In the genomic region with DNA sequence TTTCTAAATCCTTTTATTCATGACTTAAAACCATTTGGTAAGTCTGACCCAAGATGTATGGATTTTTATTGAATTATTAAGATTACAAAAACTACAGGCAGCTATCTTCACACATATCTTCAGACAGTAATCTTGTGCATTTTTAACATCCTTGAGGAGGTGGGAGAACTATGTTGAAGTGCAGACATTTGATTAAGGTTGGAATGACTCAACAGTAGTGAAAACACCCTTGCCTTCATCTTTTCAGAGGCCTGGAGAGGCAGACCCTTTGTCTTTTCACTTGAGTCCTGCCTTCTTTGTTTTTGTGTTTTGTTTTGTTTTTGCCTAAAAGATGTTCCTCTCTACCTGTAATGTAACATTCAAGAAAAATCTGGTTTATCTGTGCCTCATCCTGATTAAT, we compare ENCODE assay signal across 14 cellular contexts.
DNase-seq lines count a peak whose midpoint lies in the region; ATAC-seq, FAIRE-seq and TF ChIP-seq lines count a peak whose summit lies in the region.
"Had no signal": no experiment of that assay in that cellular context is flagged by ENCODE, and none has a peak within 500 bp of the region (broad histone marks: within the 10 kb centered on the region; RNA-seq: fewer than 3 reads in every experiment).

No MANE protein-coding gene starts in this region.

- H3K27me3 ChIP-seq in Loucy (ENCODE audit: insufficient read depth, low read length, poor library complexity, severe bottlenecking): no peaks in the 10 kb centered on the region
- H3K27me3 ChIP-seq in neural progenitor cell: no peaks in the 10 kb centered on the region
- H3K27me3 ChIP-seq: cardiac muscle cell, right lobe of liver had no signal

- peaks cover 2% of the 10 kb centered on the region for H3K9me3 Mint-ChIP-seq in neural progenitor cell

- H3K4me3 ChIP-seq in Loucy (ENCODE audit: low read length, poor library complexity, severe bottlenecking) (no peak overlapping the region), choroid plexus epithelial cell (ENCODE audit: low read depth, low read length) (no peak overlapping the region), neural progenitor cell (no peak overlapping the region)
- H3K4me3 ChIP-seq: cardiac muscle cell, right lobe of liver had no signal

- H3K9me3 ChIP-seq in Loucy (ENCODE audit: insufficient read depth, low read depth, low read length) (no peaks in the 10 kb centered on the region), neural progenitor cell (ENCODE audit: low read depth) (no peaks in the 10 kb centered on the region)
- H3K9me3 ChIP-seq: right lobe of liver had no signal

- DNase-seq in GM12891 (ENCODE audit: insufficient read length, low spot score): no peak
- DNase-seq in choroid plexus epithelial cell (ENCODE audit: low read depth): peak; percentile 41
- peak; percentile 54 for DNase-seq in neural progenitor cell (ENCODE audit: low spot score)
- no peak for DNase-seq in GOT3 (lab: John Stamatoyannopoulos, UW)
- DNase-seq in hepatic stellate cell (ENCODE audit: low spot score): no peak
- DNase-seq: activated B cell treated with CpG ODN at 0.5 μM for 24 hours; CD8-positive, alpha-beta memory T cell; NCI-H1436; NCI-H524 treated with DMSO at 0.1 percent for 48 hours; right lobe of liver had no signal

- H3K4me1 Mint-ChIP-seq in neural progenitor cell: peaks cover 60% of the 10 kb centered on the region

- TF ChIP-seq POLR2A in GM12891 (IDR thresholded peaks at IDR 0.05; ENCODE audit: low read depth, low read length): no peak

- H3K9me2 ChIP-seq in Loucy (replicated peaks; ENCODE audit: low read depth, low read length): no peaks in the 10 kb centered on the region

- TF ChIP-seq CTCF in Loucy (conservative IDR thresholded peaks at IDR 0.05; ENCODE audit: low read length) (no peak), choroid plexus epithelial cell (conservative IDR thresholded peaks at IDR 0.05; ENCODE audit: low read depth, low read length) (no peak), neural progenitor cell (IDR thresholded peaks at IDR 0.05) (no peak)

- H3K36me3 ChIP-seq in Loucy (ENCODE audit: insufficient read depth, low read length): no peaks in the 10 kb centered on the region
- H3K36me3 ChIP-seq in neural progenitor cell: no peaks in the 10 kb centered on the region
- H3K36me3 ChIP-seq: cardiac muscle cell, right lobe of liver had no signal

- no peaks in the 10 kb centered on the region for H3K36me3 Mint-ChIP-seq in neural progenitor cell

- H3K4me2 ChIP-seq in Loucy (ENCODE audit: low read depth, low read length, poor library complexity, severe bottlenecking): peak overlapping the region; percentile 7
- peak overlapping the region; percentile 55 for H3K4me2 ChIP-seq in neural progenitor cell

- H3K27me3 Mint-ChIP-seq in neural progenitor cell (ENCODE audit: insufficient read depth, low read depth): no peaks in the 10 kb centered on the region
- H3K27me3 Mint-ChIP-seq: activated B cell treated with CpG ODN at 0.5 μM for 24 hours; CD8-positive, alpha-beta memory T cell had no signal

- H3K27ac ChIP-seq in neural progenitor cell: no peak overlapping the region
- H3K27ac ChIP-seq: cardiac muscle cell, right lobe of liver had no signal

- no peak overlapping the region for H3K4me3 Mint-ChIP-seq in neural progenitor cell
- H3K4me3 Mint-ChIP-seq: activated B cell treated with CpG ODN at 0.5 μM for 24 hours; CD8-positive, alpha-beta memory T cell had no signal

- H3K9ac ChIP-seq in Loucy (ENCODE audit: low read depth, low read length, poor library complexity, severe bottlenecking) (peak overlapping the region; percentile 6), neural progenitor cell (no peak overlapping the region)

- H4K20me1 ChIP-seq in Loucy (ENCODE audit: insufficient read depth, low read length, poor library complexity, severe bottlenecking) (no peaks in the 10 kb centered on the region), neural progenitor cell (ENCODE audit: low read depth) (no peaks in the 10 kb centered on the region)

- peak overlapping the region; percentile 67 for H3K27ac Mint-ChIP-seq in neural progenitor cell
- H3K27ac Mint-ChIP-seq: activated B cell treated with CpG ODN at 0.5 μM for 24 hours had no signal

- H2AFZ ChIP-seq in Loucy (ENCODE audit: low read length) (0 out of 2 replicates have a peak overlapping the region, but pooled peaks have one; percentile 14), neural progenitor cell (replicated peaks) (no peak overlapping the region)

- H3K79me2 ChIP-seq in Loucy (ENCODE audit: insufficient read depth, low read length) (no peaks in the 10 kb centered on the region), neural progenitor cell (ENCODE audit: low read depth) (no peaks in the 10 kb centered on the region)

- no peak for ATAC-seq in GM19324 (IDR thresholded peaks at IDR 0.05; ENCODE audit: low FRiP score, unreplicated experiment)
- ATAC-seq in HG02981 (IDR thresholded peaks at IDR 0.05; ENCODE audit: unreplicated experiment): no peak
- ATAC-seq: right lobe of liver had no signal

- peak; percentile 33 for FAIRE-seq in GM12891 (lab: Jason Lieb, UNC)

- H3F3A ChIP-seq in Loucy (ENCODE audit: low read depth) (no peaks in the 10 kb centered on the region; the same call in 1 of the 2 replicates), neural progenitor cell (ENCODE audit: low read depth) (peaks cover under 1% of the 10 kb centered on the region)

- H3K4me1 ChIP-seq in Loucy (ENCODE audit: insufficient read depth, low read length, poor library complexity, severe bottlenecking) (peaks cover 60% of the 10 kb centered on the region), neural progenitor cell (peaks cover 76% of the 10 kb centered on the region)
- H3K4me1 ChIP-seq: right lobe of liver had no signal

TF ChIP-seq in GM12891, 5 proteins besides CTCF, POLR2A, EP300 and RAD21:
- peak; percentile 95 for TF ChIP-seq SPI1 (IDR thresholded peaks at IDR 0.05; ENCODE audit: low read depth, low read length)
- TF ChIP-seq POU2F2 (IDR thresholded peaks at IDR 0.05; ENCODE audit: low read depth, low read length): no peak
- no peak for TF ChIP-seq POLR2AphosphoS5 (IDR thresholded peaks at IDR 0.05; ENCODE audit: low read depth, low read length)
- TF ChIP-seq TAF1 (IDR thresholded peaks at IDR 0.05; ENCODE audit: low read depth, low read length): no peak

Comparison
In these comparisons a context has a peak if more than half of its experiments do, and no peak if none do; other contexts are left out.
1. DNase-seq: peak in choroid plexus epithelial cell (single experiment) and neural progenitor cell (single experiment); none in GM12891 (single experiment), GOT3 (single experiment) and hepatic stellate cell (single experiment).